In the genomic region with DNA sequence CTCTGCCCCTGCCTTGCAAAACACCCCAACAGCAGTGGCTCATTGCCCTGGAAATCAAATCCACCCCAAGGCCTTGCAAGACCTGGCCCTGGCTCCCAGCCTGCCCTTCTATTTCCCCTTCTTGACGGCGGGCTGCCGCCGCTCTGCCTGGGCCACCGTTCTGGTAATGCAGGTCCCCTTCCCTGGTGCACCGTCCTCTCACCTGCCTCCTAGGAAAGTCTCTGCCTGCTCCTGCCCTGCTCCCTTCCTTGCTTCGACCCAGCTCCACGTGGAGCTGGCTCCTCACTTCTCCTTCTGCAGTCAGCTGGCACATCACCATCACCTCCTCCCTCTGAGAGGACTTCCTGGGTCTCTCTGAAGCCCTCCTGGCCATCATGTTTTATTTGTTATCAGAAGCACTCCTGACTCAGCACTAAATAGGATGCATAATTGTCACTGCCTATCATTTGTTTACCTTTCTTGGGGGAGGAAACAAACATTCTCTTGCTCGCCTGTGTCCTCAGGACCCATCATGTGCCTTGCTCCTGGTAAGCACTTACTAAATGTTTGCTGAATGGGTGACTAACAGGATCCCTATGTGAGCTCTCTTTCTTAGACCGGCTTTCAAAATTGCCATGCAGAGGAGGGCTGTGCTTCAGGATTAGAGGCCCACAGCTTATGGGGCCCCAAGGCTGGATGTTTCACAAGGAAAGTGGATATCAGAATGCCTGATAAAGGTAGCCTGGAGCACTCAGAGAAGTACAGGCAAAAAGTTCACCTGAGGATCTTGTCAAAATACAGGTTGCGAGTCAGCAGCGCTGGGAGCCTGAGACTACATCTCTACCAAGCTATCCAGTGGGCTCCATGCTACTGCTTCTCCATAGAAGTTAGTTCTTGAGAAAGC, we compare ENCODE assay signal across 13 cellular contexts. TPM values are rescaled to one million over a fixed set of nuclear protein-coding genes. Genes with fewer than 3 reads are reported as not detected.
DNase-seq lines count a peak whose midpoint lies in the region; TF ChIP-seq lines count a peak whose summit lies in the region.
"Had no signal": no experiment of that assay in that cellular context is flagged by ENCODE, and none has a peak within 500 bp of the region (broad histone marks: within the 10 kb centered on the region; RNA-seq: fewer than 3 reads in every experiment).

No MANE protein-coding gene starts in this region.

- no peak for TF ChIP-seq POLR2A in vagina (IDR thresholded peaks at IDR 0.05)

- no peaks in the 10 kb centered on the region for H3K9me3 ChIP-seq in smooth muscle cell (replicated peaks; ENCODE audit: low read depth)
- no peaks in the 10 kb centered on the region for H3K9me3 ChIP-seq in vagina
- H3K9me3 ChIP-seq: tibial artery had no signal

- H2AFZ ChIP-seq in smooth muscle cell (ENCODE audit: low read depth), result no peak overlapping the region

- CTCF ChIA-PET in RWPE1 (lab: Yijun Ruan, JAX), result interaction anchor here (0.6 kb wide), 1 partner anchor 348 kb away, joined by 7 read pairs; no protein-coding TSS in a partner anchor

- H3F3A ChIP-seq in smooth muscle cell (ENCODE audit: low read depth), result peaks cover 4% of the 10 kb centered on the region

- H3K27ac ChIP-seq in RWPE1 (no peak overlapping the region), smooth muscle cell (ENCODE audit: low read depth) (peak overlapping the region; percentile 96), vagina (no peak overlapping the region)
- H3K27ac ChIP-seq: tibial artery had no signal

- no peaks in the 10 kb centered on the region for H4K20me1 ChIP-seq in smooth muscle cell (ENCODE audit: low read depth)

- H3K36me3 ChIP-seq in smooth muscle cell (ENCODE audit: low read depth) (no peaks in the 10 kb centered on the region), vagina (no peaks in the 10 kb centered on the region)
- H3K36me3 ChIP-seq: tibial artery had no signal

- no peaks in the 10 kb centered on the region for H3K79me2 ChIP-seq in smooth muscle cell (ENCODE audit: low read depth)

- TF ChIP-seq CTCF in RWPE1 (conservative IDR thresholded peaks at IDR 0.05; ENCODE audit: low read depth) (no peak), fibroblast of the aortic adventitia (IDR thresholded peaks at IDR 0.05; ENCODE audit: insufficient read depth, low read length) (no peak), smooth muscle cell (IDR thresholded peaks at IDR 0.05; ENCODE audit: borderline replicate concordance, insufficient read depth, poor library complexity, severe bottlenecking) (no peak), vagina (IDR thresholded peaks at IDR 0.05) (no peak)

- peak overlapping the region; percentile 71 for H3K4me2 ChIP-seq in smooth muscle cell

- H3K4me1 ChIP-seq in smooth muscle cell (ENCODE audit: low read depth), result peaks cover 24% of the 10 kb centered on the region
- H3K4me1 ChIP-seq in vagina, result no peaks in the 10 kb centered on the region

- H3K27me3 ChIP-seq in smooth muscle cell (ENCODE audit: low read depth), result no peaks in the 10 kb centered on the region
- no peaks in the 10 kb centered on the region for H3K27me3 ChIP-seq in vagina
- H3K27me3 ChIP-seq: tibial artery had no signal

- no peak overlapping the region for H3K4me3 ChIP-seq in fibroblast of the aortic adventitia (ENCODE audit: low read depth, low read length)
- no peak overlapping the region for H3K4me3 ChIP-seq in smooth muscle cell
- H3K4me3 ChIP-seq in vagina, result no peak overlapping the region
- H3K4me3 ChIP-seq: tibial artery had no signal

- intact Hi-C loops in vagina (cut with DNase I), result no loop called here

- peak overlapping the region; percentile 74 for H3K9ac ChIP-seq in smooth muscle cell (ENCODE audit: low read depth)

- peak; percentile 26 for DNase-seq in SIG-M5 treated with dmso at 0.1 percent for 504 hours (lab: John Stamatoyannopoulos, UW; ENCODE audit: unreplicated experiment)
- DNase-seq in SIG-M5 (lab: John Stamatoyannopoulos, UW), result no peak
- DNase-seq in RWPE1 (ENCODE audit: low spot score), result peak; percentile 49
- peak; percentile 52 for DNase-seq in fibroblast of the aortic adventitia (ENCODE audit: low read depth)
- no peak for DNase-seq in smooth muscle cell (lab: John Stamatoyannopoulos, UW; ENCODE audit: unreplicated experiment)
- DNase-seq in vagina (ENCODE audit: extremely low spot score in 2 of 2), result no peak
- DNase-seq in NCI-H526 treated with DMSO at 0.1 percent for 48 hours (lab: John Stamatoyannopoulos, UW), result no peak
- DNase-seq in stimulated activated CD8-positive, alpha-beta memory T cell treated with anti-CD3 and anti-CD28 coated beads, Interleukin-4, amount 100 ng/mL, for 48 hours, result no peak
- DNase-seq: activated gamma-delta T cell, NCI-H2081 treated with DMSO at 0.1 percent for 48 hours, T-helper 9 cell, tibial artery had no signal

- POLR2A ChIA-PET in RWPE1 (lab: Yijun Ruan, JAX; ENCODE audit: low non-redundant PET), result no interaction called here

- WGBS in smooth muscle cell (ENCODE audit: low lambda C conversion rate), result 52% methylated on average over 12 of the region's 12 CpGs

RNA-seq across cellular contexts. Expression of a gene that starts 19.6 kb away (rescaled TPM):
- total RNA-seq in fibroblast of the aortic adventitia (ENCODE audit: low replicate concordance) (not detected in 2 replicates), smooth muscle cell (not detected in 2 replicates), vagina (not detected)
- polyA plus RNA-seq in smooth muscle cell, result not detected in 2 replicates
- total RNA-seq: endothelial cell of umbilical vein had no signal
- polyA plus RNA-seq: endothelial cell of umbilical vein had no signal

Comparison
In these comparisons a context has a peak if more than half of its experiments do, and no peak if none do; other contexts are left out.
1. DNase-seq: peak in SIG-M5 treated with dmso at 0.1 percent for 504 hours (single experiment), RWPE1 (single experiment) and fibroblast of the aortic adventitia (single experiment); none in SIG-M5 (single experiment), smooth muscle cell (single experiment), vagina (0 of 2), NCI-H526 treated with DMSO at 0.1 percent for 48 hours (single experiment) and stimulated activated CD8-positive, alpha-beta memory T cell treated with anti-CD3 and anti-CD28 coated beads, Interleukin-4, amount 100 ng/mL, for 48 hours (single experiment).